In the genomic region with DNA sequence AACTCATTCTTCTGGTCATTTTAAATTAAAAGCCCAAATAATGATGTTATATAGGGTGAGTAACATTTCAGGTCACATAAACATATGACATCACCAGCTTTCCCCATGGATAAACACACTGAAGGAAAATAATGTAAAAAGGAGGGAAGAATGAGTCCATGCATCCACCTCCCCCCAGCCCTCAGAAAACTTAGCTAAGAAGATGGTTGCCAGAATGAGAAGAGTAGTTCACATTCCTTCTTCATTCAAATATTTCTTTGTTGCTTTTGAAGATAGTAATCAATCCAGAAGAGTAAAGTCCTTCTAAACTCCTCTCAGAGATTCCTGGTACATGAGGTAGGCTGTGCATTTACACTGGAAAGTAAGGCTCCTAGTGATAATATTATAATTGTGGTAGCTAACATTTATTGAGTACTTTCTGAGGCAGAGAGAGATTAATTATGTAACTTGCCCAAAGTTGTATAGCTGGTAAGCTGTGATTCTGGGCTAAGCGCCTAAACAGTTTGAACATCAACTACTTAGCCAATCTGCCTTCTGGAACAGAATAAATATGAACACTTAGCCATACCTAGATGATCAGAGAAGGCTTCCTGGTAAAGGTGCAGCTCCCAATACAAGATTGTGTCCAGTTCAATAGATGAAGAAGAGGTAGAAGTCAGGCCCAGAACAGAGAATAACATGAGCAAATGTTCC, we compare ENCODE assay signal across 17 cellular contexts.
DNase-seq lines count a peak whose midpoint lies in the region; ATAC-seq, FAIRE-seq and TF ChIP-seq lines count a peak whose summit lies in the region.
"Had no signal": no experiment of that assay in that cellular context is flagged by ENCODE, and none has a peak within 500 bp of the region (broad histone marks: within the 10 kb centered on the region; RNA-seq: fewer than 3 reads in every experiment).

No MANE protein-coding gene starts in this region.

- intact Hi-C loops in K562 (cut with micrococcal nuclease) = no loop called here
- intact Hi-C loops in stomach (cut with DNase I; ENCODE audit: low total_unique reads) = no loop called here

- TF ChIP-seq EP300 in K562 (IDR thresholded peaks at IDR 0.05; ENCODE audit: low read length) = no peak
- no peak for TF ChIP-seq EP300 in stomach (IDR thresholded peaks at IDR 0.05)

- no peaks in the 10 kb centered on the region; a peak in 1 of 5 replicates for H3K4me1 ChIP-seq in K562 (replicated peaks in 1 of 2; ENCODE audit: control insufficient read depth in 2 of 2, insufficient read depth in 2 of 2, low read length in 2 of 2)
- H3K4me1 ChIP-seq in stomach = peaks cover 0 to 24% (median 17%) of the 10 kb centered on the region in 4 donors
- H3K4me1 ChIP-seq: BLaER1, Peyer's patch had no signal

- WGBS in K562 (ENCODE audit: insufficient coverage, low coverage, missing lambda C conversion rate) = 83% methylated on average over 1 of the region's 1 CpG
- 64 to 78% (median 76%) methylated on average over 1 of the region's 1 CpG for WGBS in stomach, 5 donors

- no peak for TF ChIP-seq RAD21 in K562 (CRISPR knock-in tag; conservative IDR thresholded peaks at IDR 0.05 in 1 of 2, IDR thresholded peaks at IDR 0.05 in 1 of 2)

- no peaks in the 10 kb centered on the region for H3K9me3 ChIP-seq in K562 (replicated peaks; ENCODE audit: control insufficient read depth, insufficient read depth, low read depth, low read length)
- no peaks in the 10 kb centered on the region for H3K9me3 ChIP-seq in stomach
- H3K9me3 ChIP-seq: Peyer's patch had no signal

- H3K4me3 ChIP-seq in K562 = no peak overlapping the region
- no peak overlapping the region for H3K4me3 ChIP-seq in stomach
- H3K4me3 ChIP-seq: BLaER1, GM23338, Peyer's patch had no signal

- FAIRE-seq in H54 (lab: Jason Lieb, UNC) (peak; percentile 43), K562 (lab: Jason Lieb, UNC) (no peak)

- ATAC-seq in K562 (no peak), GM18861 (IDR thresholded peaks at IDR 0.05; ENCODE audit: unreplicated experiment) (no peak), HG02678 (IDR thresholded peaks at IDR 0.05; ENCODE audit: unreplicated experiment) (no peak)
- ATAC-seq: GM23338; stimulated activated effector memory CD8-positive, alpha-beta T cell treated with anti-CD3 and anti-CD28 coated beads, Interleukin-12 subunit alpha, Interleukin-12 subunit beta, amount 100 ng/mL, for 72 hours had no signal

- in situ Hi-C loops in K562 (cut with MboI) = no loop called here

- no peak overlapping the region for H3K9ac ChIP-seq in K562 (ENCODE audit: insufficient read depth in 1 of 2, low read depth in 2 of 2, low read length in 2 of 2)
- H3K9ac ChIP-seq: BLaER1 had no signal

- H3K4me2 ChIP-seq in K562 (ENCODE audit: insufficient read depth, low read length) = no peak overlapping the region
- H3K4me2 ChIP-seq: BLaER1, GM23338 had no signal

- H4K20me1 ChIP-seq in K562 (replicated peaks; ENCODE audit: control insufficient read depth, insufficient read depth, low read length) = no peaks in the 10 kb centered on the region
- H4K20me1 ChIP-seq: BLaER1 had no signal

- H2AFZ ChIP-seq in K562 (ENCODE audit: low read depth, low read length) = no peak overlapping the region
- H2AFZ ChIP-seq: GM23338 had no signal

- TF ChIP-seq POLR2A in H54 (IDR thresholded peaks at IDR 0.05; ENCODE audit: low read depth, low read length) = no peak
- TF ChIP-seq POLR2A in K562 (conservative IDR thresholded peaks at IDR 0.05) = no peak
- TF ChIP-seq POLR2A in stomach (IDR thresholded peaks at IDR 0.05) = no peak

- H3K36me3 ChIP-seq in K562 (ENCODE audit: control insufficient read depth, insufficient read depth, low read length) = no peaks in the 10 kb centered on the region
- H3K36me3 ChIP-seq in stomach = no peaks in the 10 kb centered on the region
- H3K36me3 ChIP-seq: BLaER1, Peyer's patch had no signal

- no peaks in the 10 kb centered on the region for H3K79me2 ChIP-seq in K562 (ENCODE audit: control insufficient read depth, insufficient read depth, low read length)

- H3K27me3 ChIP-seq in K562 (ENCODE audit: control insufficient read depth in 2 of 2, insufficient read depth in 2 of 2, low read length in 2 of 2) (no peaks in the 10 kb centered on the region), stomach (no peaks in the 10 kb centered on the region)
- H3K27me3 ChIP-seq: BLaER1, Peyer's patch had no signal

- BruUV-seq in K562 (replicated peaks; lab: Mats Ljungman, UMichigan) = no TSS peak

- POLR2A ChIA-PET in K562 (lab: Yijun Ruan, JAX) (no interaction called here), RWPE1 (lab: Yijun Ruan, JAX; ENCODE audit: low non-redundant PET) (no interaction called here)

- CTCF ChIA-PET in K562 (lab: Yijun Ruan, JAX; ENCODE audit: low intra/inter-chr PET ratio) (no interaction called here), RWPE1 (lab: Yijun Ruan, JAX) (interaction anchor here (1.0 kb wide), 1 partner anchor 21 kb away, joined by 3 read pairs; no protein-coding TSS in a partner anchor)

- DNase-seq in H54 (ENCODE audit: insufficient read length, low spot score) (no peak), K562 (ENCODE audit: extremely low read depth in 1 of 4, low spot score in 3 of 4) (no peak), kidney glomerular epithelial cell (lab: John Stamatoyannopoulos, UW) (peak; percentile 66), stomach (no peak), RWPE1 (ENCODE audit: low spot score) (no peak), NCI-H1694 (lab: John Stamatoyannopoulos, UW) (no peak)
- DNase-seq: activated CD4-positive, alpha-beta T cell treated with anti-CD3 and anti-CD28 coated beads, Interleukin-2, amount 50 U/mL, for 4 hours; MV-4-11; NCI-H446 treated with DMSO at 0.1 percent for 48 hours; Peyer's patch; posterior cingulate gyrus; stimulated activated CD4-positive, alpha-beta T cell treated with anti-CD3 and anti-CD28 coated beads, Interleukin-2, amount 100 ng/mL, for 48 hours had no signal

- no peaks in the 10 kb centered on the region for H3K9me1 ChIP-seq in K562 (ENCODE audit: control insufficient read depth, insufficient read depth, low read length)

- H3K27ac ChIP-seq in K562 (ENCODE audit: extremely low read depth, low read depth, low read length) = no peak overlapping the region
- H3K27ac ChIP-seq in stomach = peak overlapping the region in 3 of 5 donors; percentile 9 to 59 (median 49)
- H3K27ac ChIP-seq in RWPE1 = no peak overlapping the region
- H3K27ac ChIP-seq: BLaER1 had no signal

- TF ChIP-seq CTCF in K562 (IDR thresholded peaks at IDR 0.05 in 2 of 3, conservative IDR thresholded peaks at IDR 0.05 in 1 of 3; ENCODE audit: insufficient read depth in 2 of 3, low read depth in 1 of 3, low read length in 3 of 3) = no peak
- no peak for TF ChIP-seq CTCF in stomach (IDR thresholded peaks at IDR 0.05)
- TF ChIP-seq CTCF in RWPE1 (conservative IDR thresholded peaks at IDR 0.05; ENCODE audit: low read depth) = no peak

TF ChIP-seq in K562, 482 proteins besides CTCF, POLR2A, EP300 and RAD21:
- TF ChIP-seq ZBED1 (IDR thresholded peaks at IDR 0.05) = no peak
- TF ChIP-seq, protein P1, sequence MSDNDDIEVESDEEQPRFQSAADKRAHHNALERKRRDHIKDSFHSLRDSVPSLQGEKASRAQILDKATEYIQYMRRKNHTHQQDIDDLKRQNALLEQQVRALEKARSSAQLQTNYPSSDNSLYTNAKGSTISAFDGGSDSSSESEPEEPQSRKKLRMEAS (CRISPR knock-in tag; IDR thresholded peaks at IDR 0.05) = no peak
- TF ChIP-seq, protein P2, sequence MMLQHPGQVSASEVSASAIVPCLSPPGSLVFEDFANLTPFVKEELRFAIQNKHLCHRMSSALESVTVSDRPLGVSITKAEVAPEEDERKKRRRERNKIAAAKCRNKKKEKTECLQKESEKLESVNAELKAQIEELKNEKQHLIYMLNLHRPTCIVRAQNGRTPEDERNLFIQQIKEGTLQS (IDR thresholded peaks at IDR 0.05) = peak; percentile 46; the same call in 1 of the 2 replicates
- TF ChIP-seq, protein P2 (CRISPR knock-in tag; conservative IDR thresholded peaks at IDR 0.05) = no peak
- no peak for TF ChIP-seq WHSC1 (IDR thresholded peaks at IDR 0.05; ENCODE audit: low read length)
- TF ChIP-seq BRD4 (IDR thresholded peaks at IDR 0.05) = no peak
- TF ChIP-seq, protein P3, sequence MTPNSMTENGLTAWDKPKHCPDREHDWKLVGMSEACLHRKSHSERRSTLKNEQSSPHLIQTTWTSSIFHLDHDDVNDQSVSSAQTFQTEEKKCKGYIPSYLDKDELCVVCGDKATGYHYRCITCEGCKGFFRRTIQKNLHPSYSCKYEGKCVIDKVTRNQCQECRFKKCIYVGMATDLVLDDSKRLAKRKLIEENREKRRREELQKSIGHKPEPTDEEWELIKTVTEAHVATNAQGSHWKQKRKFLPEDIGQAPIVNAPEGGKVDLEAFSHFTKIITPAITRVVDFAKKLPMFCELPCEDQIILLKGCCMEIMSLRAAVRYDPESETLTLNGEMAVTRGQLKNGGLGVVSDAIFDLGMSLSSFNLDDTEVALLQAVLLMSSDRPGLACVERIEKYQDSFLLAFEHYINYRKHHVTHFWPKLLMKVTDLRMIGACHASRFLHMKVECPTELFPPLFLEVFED (CRISPR knock-in tag; conservative IDR thresholded peaks at IDR 0.05) = no peak
- TF ChIP-seq TEAD4 (IDR thresholded peaks at IDR 0.05; ENCODE audit: low read length) = no peak
- TF ChIP-seq TEAD4 (CRISPR knock-in tag; IDR thresholded peaks at IDR 0.05; ENCODE audit: borderline replicate concordance) = no peak
- TF ChIP-seq PHF8 (IDR thresholded peaks at IDR 0.05; ENCODE audit: borderline replicate concordance, low read length) = no peak

Comparison
In these comparisons a context has a peak if more than half of its experiments do, and no peak if none do; other contexts are left out.
1. H3K27ac ChIP-seq: peak in stomach (3 of 5); none in K562 (single experiment) and RWPE1 (single experiment).